ENCODE assay signal across 19 cellular contexts in the genomic region with DNA sequence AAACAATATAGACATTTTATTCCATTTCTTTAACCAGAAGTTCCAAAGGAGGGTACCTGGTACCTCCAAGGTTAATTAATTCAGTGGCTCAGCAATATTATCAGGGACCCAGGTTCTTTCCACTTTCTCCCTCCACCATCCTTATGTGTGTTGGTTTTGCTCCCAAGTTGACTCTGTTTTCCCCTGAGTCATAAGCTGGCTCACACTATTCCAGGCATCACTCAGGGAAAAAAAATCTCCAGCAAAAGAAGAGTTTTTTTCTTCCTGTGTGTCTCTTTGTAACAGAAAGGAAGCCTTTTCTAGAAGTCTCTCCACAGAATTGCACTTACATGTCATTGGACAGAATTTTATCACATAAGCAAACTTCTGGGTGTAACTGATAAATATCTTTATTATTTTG. TPM values are rescaled to one million over a fixed set of nuclear protein-coding genes. Genes with fewer than 3 reads are reported as not detected.
DNase-seq lines count a peak whose midpoint lies in the region; FAIRE-seq and TF ChIP-seq lines count a peak whose summit lies in the region.
"Had no signal": no experiment of that assay in that cellular context is flagged by ENCODE, and none has a peak within 500 bp of the region (broad histone marks: within the 10 kb centered on the region; RNA-seq: fewer than 3 reads in every experiment).

No MANE protein-coding gene starts in this region.

- peak overlapping the region; percentile 5; the same call in 1 of the 2 replicates for H3K27ac ChIP-seq in VCaP
- H3K27ac ChIP-seq: 22Rv1, BLaER1 had no signal

- DNase-seq in DMS53 (lab: John Stamatoyannopoulos, UW) (peak; percentile 17), DMS53 treated with DMSO at 0.1 percent for 48 hours (lab: John Stamatoyannopoulos, UW; ENCODE audit: unreplicated experiment) (no peak), fibroblast of peridontal ligament (ENCODE audit: extremely low read depth) (peak; percentile 27), mucosa of gallbladder (ENCODE audit: low spot score) (no peak), NK-92 (lab: John Stamatoyannopoulos, UW; ENCODE audit: unreplicated experiment) (no peak), GM19239 (ENCODE audit: insufficient read length, low spot score) (no peak)
- DNase-seq in activated naive CD4-positive, alpha-beta T cell treated with Interleukin-2 at 50 U/mL for 16 hours = no peak
- DNase-seq: activated CD4-positive, alpha-beta T cell treated with anti-CD3 and anti-CD28 coated beads, Interleukin-2, amount 50 U/mL, for 48 hours; effector memory CD8-positive, alpha-beta T cell; GF-D8; KG1; NCI-H1092 treated with DMSO at 0.1 percent for 48 hours; NCI-H510A treated with DMSO at 0.1 percent for 48 hours; trophoblast cell had no signal

- no peak for FAIRE-seq in GM19239 (lab: Jason Lieb, UNC)
- FAIRE-seq: D721Med, GM12891 had no signal

- no peak for TF ChIP-seq CTCF in VCaP (conservative IDR thresholded peaks at IDR 0.05)

RNA-seq across cellular contexts. Expression of a gene that starts 31.2 kb away (rescaled TPM):
- 50.8 TPM for total RNA-seq in mucosa of gallbladder

Comparison
In these comparisons a context has a peak if more than half of its experiments do, and no peak if none do; other contexts are left out.
1. DNase-seq: peak in DMS53 (single experiment) and fibroblast of peridontal ligament (single experiment); none in DMS53 treated with DMSO at 0.1 percent for 48 hours (single experiment), mucosa of gallbladder (single experiment), NK-92 (single experiment), activated naive CD4-positive, alpha-beta T cell treated with Interleukin-2 at 50 U/mL for 16 hours (single experiment) and GM19239 (single experiment).